Comparison of ENCODE assay signal across 2 cellular contexts in the genomic region with DNA sequence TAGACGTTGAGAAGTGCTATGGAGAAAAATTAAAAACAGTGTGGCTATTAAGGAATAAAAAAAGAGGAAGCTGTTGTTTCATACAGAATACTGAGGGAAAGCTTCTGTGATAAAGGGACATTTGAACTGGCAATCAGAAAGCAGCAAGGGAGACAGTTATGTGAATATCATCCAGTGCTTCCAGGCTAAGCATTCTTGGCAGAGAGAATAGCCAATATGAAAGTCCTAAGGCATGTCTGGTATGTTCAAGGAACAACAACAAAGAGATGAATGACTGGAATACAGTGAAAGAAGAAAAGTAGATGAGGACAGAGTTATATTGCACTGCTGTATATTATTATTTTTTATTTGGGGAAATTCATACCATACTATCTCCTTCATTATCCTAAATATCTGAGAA.
TF ChIP-seq lines count a peak whose summit lies in the region.

No MANE protein-coding gene starts in this region.

TF ChIP-seq in IMR-90, 13 proteins besides CTCF, POLR2A, EP300 and RAD21:
- no peak for TF ChIP-seq RCOR1 (IDR thresholded peaks at IDR 0.05; ENCODE audit: insufficient replicate concordance, low read length)
- TF ChIP-seq MXI1 (IDR thresholded peaks at IDR 0.05; ENCODE audit: borderline replicate concordance, low read depth, low read length), result no peak
- no peak for TF ChIP-seq MAZ (IDR thresholded peaks at IDR 0.05; ENCODE audit: borderline replicate concordance, low read depth, low read length)
- TF ChIP-seq, protein P1, sequence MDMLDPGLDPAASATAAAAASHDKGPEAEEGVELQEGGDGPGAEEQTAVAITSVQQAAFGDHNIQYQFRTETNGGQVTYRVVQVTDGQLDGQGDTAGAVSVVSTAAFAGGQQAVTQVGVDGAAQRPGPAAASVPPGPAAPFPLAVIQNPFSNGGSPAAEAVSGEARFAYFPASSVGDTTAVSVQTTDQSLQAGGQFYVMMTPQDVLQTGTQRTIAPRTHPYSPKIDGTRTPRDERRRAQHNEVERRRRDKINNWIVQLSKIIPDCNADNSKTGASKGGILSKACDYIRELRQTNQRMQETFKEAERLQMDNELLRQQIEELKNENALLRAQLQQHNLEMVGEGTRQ (IDR thresholded peaks at IDR 0.05; ENCODE audit: low read depth, low read length), result no peak
- no peak for TF ChIP-seq MAFK (IDR thresholded peaks at IDR 0.05; ENCODE audit: low read depth, low read length)
- no peak for TF ChIP-seq BHLHE40 (IDR thresholded peaks at IDR 0.05; ENCODE audit: low read depth, low read length)
- no peak for TF ChIP-seq CEBPB (IDR thresholded peaks at IDR 0.05; ENCODE audit: low read depth, low read length)
- TF ChIP-seq CHD1 (IDR thresholded peaks at IDR 0.05; ENCODE audit: low read depth, low read length), result no peak
- TF ChIP-seq RFX5 (IDR thresholded peaks at IDR 0.05; ENCODE audit: low read depth, low read length), result no peak
- TF ChIP-seq FOS (IDR thresholded peaks at IDR 0.05; ENCODE audit: low read depth, low read length), result no peak
- TF ChIP-seq, protein P2, sequence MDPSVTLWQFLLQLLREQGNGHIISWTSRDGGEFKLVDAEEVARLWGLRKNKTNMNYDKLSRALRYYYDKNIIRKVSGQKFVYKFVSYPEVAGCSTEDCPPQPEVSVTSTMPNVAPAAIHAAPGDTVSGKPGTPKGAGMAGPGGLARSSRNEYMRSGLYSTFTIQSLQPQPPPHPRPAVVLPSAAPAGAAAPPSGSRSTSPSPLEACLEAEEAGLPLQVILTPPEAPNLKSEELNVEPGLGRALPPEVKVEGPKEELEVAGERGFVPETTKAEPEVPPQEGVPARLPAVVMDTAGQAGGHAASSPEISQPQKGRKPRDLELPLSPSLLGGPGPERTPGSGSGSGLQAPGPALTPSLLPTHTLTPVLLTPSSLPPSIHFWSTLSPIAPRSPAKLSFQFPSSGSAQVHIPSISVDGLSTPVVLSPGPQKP (IDR thresholded peaks at IDR 0.05; ENCODE audit: borderline replicate concordance, low read depth, low read length), result no peak
- TF ChIP-seq SMC3 (IDR thresholded peaks at IDR 0.05; ENCODE audit: low read depth, low read length), result no peak
- TF ChIP-seq NFE2L2 (IDR thresholded peaks at IDR 0.05; ENCODE audit: low read depth, low read length), result no peak

TF ChIP-seq in HepG2, 621 proteins besides CTCF, POLR2A, EP300 and RAD21:
- TF ChIP-seq, protein P3, sequence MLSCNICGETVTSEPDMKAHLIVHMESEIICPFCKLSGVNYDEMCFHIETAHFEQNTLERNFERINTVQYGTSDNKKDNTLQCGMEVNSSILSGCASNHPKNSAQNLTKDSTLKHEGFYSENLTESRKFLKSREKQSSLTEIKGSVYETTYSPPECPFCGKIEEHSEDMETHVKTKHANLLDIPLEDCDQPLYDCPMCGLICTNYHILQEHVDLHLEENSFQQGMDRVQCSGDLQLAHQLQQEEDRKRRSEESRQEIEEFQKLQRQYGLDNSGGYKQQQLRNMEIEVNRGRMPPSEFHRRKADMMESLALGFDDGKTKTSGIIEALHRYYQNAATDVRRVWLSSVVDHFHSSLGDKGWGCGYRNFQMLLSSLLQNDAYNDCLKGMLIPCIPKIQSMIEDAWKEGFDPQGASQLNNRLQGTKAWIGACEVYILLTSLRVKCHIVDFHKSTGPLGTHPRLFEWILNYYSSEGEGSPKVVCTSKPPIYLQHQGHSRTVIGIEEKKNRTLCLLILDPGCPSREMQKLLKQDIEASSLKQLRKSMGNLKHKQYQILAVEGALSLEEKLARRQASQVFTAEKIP (CRISPR knock-in tag; IDR thresholded peaks at IDR 0.05; ENCODE audit: borderline replicate concordance), result no peak
- TF ChIP-seq MIER3 (CRISPR knock-in tag; IDR thresholded peaks at IDR 0.05; ENCODE audit: borderline replicate concordance), result no peak
- TF ChIP-seq ZBTB21 (CRISPR knock-in tag; IDR thresholded peaks at IDR 0.05), result no peak
- TF ChIP-seq SP140L (CRISPR knock-in tag; IDR thresholded peaks at IDR 0.05; ENCODE audit: borderline replicate concordance), result no peak
- TF ChIP-seq, protein P4, sequence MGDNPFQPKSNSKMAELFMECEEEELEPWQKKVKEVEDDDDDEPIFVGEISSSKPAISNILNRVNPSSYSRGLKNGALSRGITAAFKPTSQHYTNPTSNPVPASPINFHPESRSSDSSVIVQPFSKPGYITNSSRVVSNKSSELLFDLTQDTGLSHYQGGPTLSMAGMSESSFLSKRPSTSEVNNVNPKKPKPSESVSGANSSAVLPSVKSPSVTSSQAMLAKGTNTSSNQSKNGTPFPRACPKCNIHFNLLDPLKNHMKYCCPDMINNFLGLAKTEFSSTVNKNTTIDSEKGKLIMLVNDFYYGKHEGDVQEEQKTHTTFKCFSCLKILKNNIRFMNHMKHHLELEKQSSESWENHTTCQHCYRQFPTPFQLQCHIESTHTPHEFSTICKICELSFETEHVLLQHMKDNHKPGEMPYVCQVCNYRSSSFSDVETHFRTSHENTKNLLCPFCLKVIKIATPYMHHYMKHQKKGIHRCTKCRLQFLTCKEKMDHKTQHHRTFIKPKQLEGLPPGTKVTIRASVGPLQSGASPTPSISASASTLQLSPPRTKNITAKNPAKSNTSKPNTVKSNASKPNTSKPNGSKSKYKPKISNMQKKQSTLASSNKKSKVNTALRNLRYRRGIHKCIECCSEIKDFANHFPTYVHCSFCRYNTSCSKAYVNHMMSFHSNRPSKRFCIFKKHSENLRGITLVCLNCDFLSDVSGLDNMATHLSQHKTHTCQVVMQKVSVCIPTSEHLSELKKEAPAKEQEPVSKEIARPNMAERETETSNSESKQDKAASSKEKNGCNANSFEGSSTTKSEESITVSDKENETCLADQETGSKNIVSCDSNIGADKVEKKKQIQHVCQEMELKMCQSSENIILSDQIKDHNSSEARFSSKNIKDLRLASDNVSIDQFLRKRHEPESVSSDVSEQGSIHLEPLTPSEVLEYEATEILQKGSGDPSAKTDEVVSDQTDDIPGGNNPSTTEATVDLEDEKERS (CRISPR knock-in tag; IDR thresholded peaks at IDR 0.05), result no peak
- TF ChIP-seq ZNF18 (CRISPR knock-in tag; IDR thresholded peaks at IDR 0.05; ENCODE audit: insufficient replicate concordance), result no peak
- TF ChIP-seq ZNF17 (CRISPR knock-in tag; IDR thresholded peaks at IDR 0.05), result no peak
- no peak for TF ChIP-seq HNRNPLL (IDR thresholded peaks at IDR 0.05; ENCODE audit: low read depth, low read length, poor library complexity, severe bottlenecking)
- TF ChIP-seq HMG20A (CRISPR knock-in tag; IDR thresholded peaks at IDR 0.05; ENCODE audit: borderline replicate concordance), result no peak
- no peak for TF ChIP-seq MZF1 (CRISPR knock-in tag; IDR thresholded peaks at IDR 0.05; ENCODE audit: borderline replicate concordance)
- no peak for TF ChIP-seq SPEN (CRISPR knock-in tag; IDR thresholded peaks at IDR 0.05; ENCODE audit: low read depth)
- no peak for TF ChIP-seq SNAPC4 (CRISPR knock-in tag; IDR thresholded peaks at IDR 0.05)
- TF ChIP-seq, protein P5, sequence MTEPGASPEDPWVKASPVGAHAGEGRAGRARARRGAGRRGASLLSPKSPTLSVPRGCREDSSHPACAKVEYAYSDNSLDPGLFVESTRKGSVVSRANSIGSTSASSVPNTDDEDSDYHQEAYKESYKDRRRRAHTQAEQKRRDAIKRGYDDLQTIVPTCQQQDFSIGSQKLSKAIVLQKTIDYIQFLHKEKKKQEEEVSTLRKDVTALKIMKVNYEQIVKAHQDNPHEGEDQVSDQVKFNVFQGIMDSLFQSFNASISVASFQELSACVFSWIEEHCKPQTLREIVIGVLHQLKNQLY (CRISPR knock-in tag; IDR thresholded peaks at IDR 0.05), result no peak
- TF ChIP-seq ZNF225 (CRISPR knock-in tag; IDR thresholded peaks at IDR 0.05), result no peak
- TF ChIP-seq JDP2 (CRISPR knock-in tag; IDR thresholded peaks at IDR 0.05; ENCODE audit: borderline replicate concordance), result no peak
- TF ChIP-seq, protein P6, sequence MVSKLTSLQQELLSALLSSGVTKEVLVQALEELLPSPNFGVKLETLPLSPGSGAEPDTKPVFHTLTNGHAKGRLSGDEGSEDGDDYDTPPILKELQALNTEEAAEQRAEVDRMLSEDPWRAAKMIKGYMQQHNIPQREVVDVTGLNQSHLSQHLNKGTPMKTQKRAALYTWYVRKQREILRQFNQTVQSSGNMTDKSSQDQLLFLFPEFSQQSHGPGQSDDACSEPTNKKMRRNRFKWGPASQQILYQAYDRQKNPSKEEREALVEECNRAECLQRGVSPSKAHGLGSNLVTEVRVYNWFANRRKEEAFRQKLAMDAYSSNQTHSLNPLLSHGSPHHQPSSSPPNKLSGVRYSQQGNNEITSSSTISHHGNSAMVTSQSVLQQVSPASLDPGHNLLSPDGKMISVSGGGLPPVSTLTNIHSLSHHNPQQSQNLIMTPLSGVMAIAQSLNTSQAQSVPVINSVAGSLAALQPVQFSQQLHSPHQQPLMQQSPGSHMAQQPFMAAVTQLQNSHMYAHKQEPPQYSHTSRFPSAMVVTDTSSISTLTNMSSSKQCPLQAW (CRISPR knock-in tag; IDR thresholded peaks at IDR 0.05), result no peak
- TF ChIP-seq MEIS2 (CRISPR knock-in tag; IDR thresholded peaks at IDR 0.05), result no peak
- no peak for TF ChIP-seq PLRG1 (conservative IDR thresholded peaks at IDR 0.05)
- TF ChIP-seq AGO2 (optimal IDR thresholded peaks at IDR 0.05; ENCODE audit: low read depth, low read length), result no peak
